In the genomic region with DNA sequence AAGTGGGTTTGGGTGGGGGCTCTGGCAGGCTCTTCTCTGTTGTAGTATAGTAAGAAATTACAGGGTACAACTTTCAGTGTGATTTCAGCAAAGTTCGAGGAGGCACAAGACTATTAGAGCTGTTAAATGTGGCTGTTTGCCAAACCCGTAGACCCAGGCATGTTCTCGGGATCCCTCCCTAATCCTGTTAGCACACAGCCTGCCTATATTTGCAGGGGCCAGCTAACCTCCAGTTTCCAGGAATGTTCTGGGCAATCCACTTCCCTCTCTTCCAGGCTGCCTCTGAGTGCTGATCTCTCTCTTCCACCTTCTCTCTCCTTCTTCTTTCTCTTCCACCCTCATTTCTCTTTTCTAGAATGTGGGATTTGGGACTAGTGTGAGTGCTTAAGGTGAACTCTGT, we compare ENCODE assay signal across 30 cellular contexts.
"Had no signal": no experiment of that assay in that cellular context is flagged by ENCODE, and none has a peak within 500 bp of the region (broad histone marks: within the 10 kb centered on the region; RNA-seq: fewer than 3 reads in every experiment).

No MANE protein-coding gene starts in this region.

- H3K27ac Mint-ChIP-seq: activated CD4-positive, alpha-beta T cell treated with anti-CD3 and anti-CD28 coated beads for 36 hours; activated CD8-positive, alpha-beta memory T cell treated with anti-CD3 and anti-CD28 coated beads, Interleukin-2, amount 10 ng/mL, durations not matched to agents 7 days and 5 days; activated CD8-positive, alpha-beta T cell treated with anti-CD3 and anti-CD28 coated beads, Interleukin-2, amount 10 ng/mL, durations not matched to agents 7 days and 5 days; activated naive CD4-positive, alpha-beta T cell treated with anti-CD3 and anti-CD28 coated beads for 36 hours; activated naive CD8-positive, alpha-beta T cell treated with anti-CD3 and anti-CD28 coated beads for 36 hours; activated T-cell treated with anti-CD3 and anti-CD28 coated beads, Interleukin-2, amount 50 U/mL, for 72 hours; brain; stimulated activated effector memory CD8-positive, alpha-beta T cell treated with anti-CD3 and anti-CD28 coated beads, Interleukin-12 subunit alpha, Interleukin-12 subunit beta, amount 100 ng/mL, for 72 hours; stimulated activated naive CD8-positive, alpha-beta T cell treated with anti-CD3 and anti-CD28 coated beads, Interleukin-15, Interleukin-2, amounts not matched to agents 100 ng/mL and 50 ng/mL, for 24 hours; T-helper 2 cell treated with Interferon-gamma antibody and Interleukin-4, amounts not matched to agents 5 μg/mL and 100 μg/mL, for 36 hours had no signal

- DNase-seq: activated CD4-positive, alpha-beta T cell treated with anti-CD3 and anti-CD28 coated beads for 36 hours; activated CD4-positive, CD25-positive, alpha-beta regulatory T cell; activated CD8-positive, alpha-beta memory T cell treated with anti-CD3 and anti-CD28 coated beads, Interleukin-2, amount 10 ng/mL, durations not matched to agents 7 days and 5 days; activated CD8-positive, alpha-beta T cell treated with anti-CD3 and anti-CD28 coated beads, Interleukin-2, amount 10 ng/mL, durations not matched to agents 7 days and 5 days; activated naive CD4-positive, alpha-beta T cell treated with anti-CD3 and anti-CD28 coated beads for 36 hours; activated naive CD8-positive, alpha-beta T cell treated with anti-CD3 and anti-CD28 coated beads for 36 hours; activated T-cell treated with anti-CD3 and anti-CD28 coated beads for 4 hours; activated T-cell treated with anti-CD3 and anti-CD28 coated beads, Interleukin-2, amount 50 U/mL, for 72 hours; adrenal gland; cerebellar nuclear complex; colonic mucosa; effector CD8-positive, alpha-beta T cell; gastrocnemius medialis; glutamatergic neuron; islet precursor cell; left ventricle myocardium inferior; mesendoderm; mucosa of descending colon; small intestine; stimulated activated CD4-positive, alpha-beta T cell treated with anti-CD3 and anti-CD28 coated beads, Interleukin-4, amount 100 ng/mL, for 24 hours; trophoblast cell had no signal

- H3K4me1 Mint-ChIP-seq: activated CD4-positive, alpha-beta T cell treated with anti-CD3 and anti-CD28 coated beads for 36 hours; activated CD8-positive, alpha-beta memory T cell treated with anti-CD3 and anti-CD28 coated beads, Interleukin-2, amount 10 ng/mL, durations not matched to agents 7 days and 5 days; stimulated activated effector memory CD8-positive, alpha-beta T cell treated with anti-CD3 and anti-CD28 coated beads, Interleukin-12 subunit alpha, Interleukin-12 subunit beta, amount 100 ng/mL, for 72 hours had no signal

- H3K36me3 ChIP-seq: adrenal gland, ascending aorta, cardiac muscle cell, colonic mucosa, gastrocnemius medialis, left ventricle myocardium inferior, thoracic aorta had no signal

- H3K9me3 ChIP-seq: adrenal gland, ascending aorta, colonic mucosa, gastrocnemius medialis, thoracic aorta had no signal

- H3K4me3 ChIP-seq: adrenal gland, ascending aorta, cardiac muscle cell, colonic mucosa, gastrocnemius medialis, left ventricle myocardium inferior, lung, mucosa of descending colon, thoracic aorta had no signal

- H3K27me3 Mint-ChIP-seq: brain had no signal

- H3K27me3 ChIP-seq: ascending aorta, cardiac muscle cell, colonic mucosa had no signal

- H3K36me3 Mint-ChIP-seq: brain; stimulated activated effector memory CD8-positive, alpha-beta T cell treated with anti-CD3 and anti-CD28 coated beads, Interleukin-12 subunit alpha, Interleukin-12 subunit beta, amount 100 ng/mL, for 72 hours had no signal

- H3K4me3 Mint-ChIP-seq: activated CD4-positive, alpha-beta T cell treated with anti-CD3 and anti-CD28 coated beads for 36 hours; activated CD8-positive, alpha-beta memory T cell treated with anti-CD3 and anti-CD28 coated beads, Interleukin-2, amount 10 ng/mL, durations not matched to agents 7 days and 5 days; activated CD8-positive, alpha-beta T cell treated with anti-CD3 and anti-CD28 coated beads, Interleukin-2, amount 10 ng/mL, durations not matched to agents 7 days and 5 days; activated naive CD4-positive, alpha-beta T cell treated with anti-CD3 and anti-CD28 coated beads for 36 hours; activated naive CD8-positive, alpha-beta T cell treated with anti-CD3 and anti-CD28 coated beads for 36 hours; activated T-cell treated with anti-CD3 and anti-CD28 coated beads, Interleukin-2, amount 50 U/mL, for 72 hours; brain; nephron; stimulated activated effector memory CD8-positive, alpha-beta T cell treated with anti-CD3 and anti-CD28 coated beads, Interleukin-12 subunit alpha, Interleukin-12 subunit beta, amount 100 ng/mL, for 72 hours; stimulated activated naive CD8-positive, alpha-beta T cell treated with anti-CD3 and anti-CD28 coated beads, Interleukin-15, Interleukin-2, amounts not matched to agents 100 ng/mL and 50 ng/mL, for 24 hours; T-helper 2 cell treated with Interferon-gamma antibody and Interleukin-4, amounts not matched to agents 5 μg/mL and 100 μg/mL, for 36 hours had no signal
